Comparison of ENCODE assay signal across 24 cellular contexts in the genomic region with DNA sequence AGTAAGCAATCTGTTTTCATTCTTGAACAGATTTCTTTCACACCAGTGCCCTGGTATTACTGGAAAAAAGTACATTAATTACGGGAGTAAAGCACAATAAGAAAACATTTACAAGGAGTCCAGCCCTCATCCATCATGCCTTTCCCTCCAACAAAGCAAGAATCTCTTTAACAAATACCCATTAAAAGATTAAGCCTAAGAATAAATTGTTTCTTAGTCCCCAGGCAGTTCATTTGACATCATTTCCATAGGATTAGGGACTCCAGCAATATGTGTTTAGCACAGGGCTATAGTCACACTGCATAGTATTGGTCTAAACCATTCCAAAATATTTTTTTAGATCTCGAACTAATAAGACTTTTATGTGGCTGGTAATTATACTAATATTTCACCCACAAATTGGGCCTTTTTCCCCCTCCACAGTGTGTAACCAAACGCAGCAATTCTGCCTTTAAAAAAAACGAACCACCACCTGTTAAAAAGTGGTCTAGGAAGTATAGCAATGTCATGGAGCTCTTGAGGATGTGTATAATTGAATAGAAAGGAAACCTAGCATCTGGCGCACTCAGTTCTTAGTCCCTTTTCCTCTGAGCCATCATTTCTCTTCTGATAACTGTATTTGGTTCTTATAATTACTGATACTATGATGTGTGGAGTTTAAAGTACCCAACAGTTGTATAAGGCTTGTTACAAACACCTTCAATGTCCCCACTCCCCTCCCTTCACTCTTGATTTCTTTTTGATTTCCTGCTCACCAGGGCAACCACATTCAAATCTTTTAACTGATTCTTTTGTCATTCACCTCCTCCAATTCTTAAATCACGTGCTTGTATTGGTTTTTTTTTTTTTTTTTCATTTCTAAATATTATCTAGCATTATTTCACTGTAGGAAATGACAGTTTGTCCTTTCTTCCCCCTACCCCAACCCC.
DNase-seq lines count a peak whose midpoint lies in the region; ATAC-seq, FAIRE-seq and TF ChIP-seq lines count a peak whose summit lies in the region.
"Had no signal": no experiment of that assay in that cellular context is flagged by ENCODE, and none has a peak within 500 bp of the region (broad histone marks: within the 10 kb centered on the region; RNA-seq: fewer than 3 reads in every experiment).

No MANE protein-coding gene starts in this region.

- H3K27me3 ChIP-seq in cardiac muscle cell (no peaks in the 10 kb centered on the region), right cardiac atrium (ENCODE audit: control insufficient read depth, insufficient read depth) (no peaks in the 10 kb centered on the region), esophagus squamous epithelium (no peaks in the 10 kb centered on the region), hepatocyte (no peaks in the 10 kb centered on the region), brain microvascular endothelial cell (replicated peaks) (no peaks in the 10 kb centered on the region)
- H3K27me3 ChIP-seq: thyroid gland had no signal

- no peak for TF ChIP-seq CTCF in cardiac muscle cell (IDR thresholded peaks at IDR 0.05; ENCODE audit: low read depth, low read length)
- no peak for TF ChIP-seq CTCF in esophagus squamous epithelium (IDR thresholded peaks at IDR 0.05)
- no peak for TF ChIP-seq CTCF in hepatocyte (IDR thresholded peaks at IDR 0.05; ENCODE audit: poor library complexity)
- no peak for TF ChIP-seq CTCF in brain microvascular endothelial cell (IDR thresholded peaks at IDR 0.05; ENCODE audit: low read depth, low read length, missing control alignments)

- H3K4me1 Mint-ChIP-seq in stimulated activated memory B cell treated with anti-CD40 and anti-IgM and Interleukin-4, amounts not matched to agents 10 μg/mL and 1 μg/mL and 100 μg/mL, for 72 hours, result peaks cover 63% of the 10 kb centered on the region

- H3K36me3 ChIP-seq in cardiac muscle cell (no peaks in the 10 kb centered on the region), esophagus squamous epithelium (peaks cover 0 to 5% (median 0%) of the 10 kb centered on the region in 3 donors), hepatocyte (replicated peaks; ENCODE audit: insufficient read depth, low read depth) (no peaks in the 10 kb centered on the region), brain microvascular endothelial cell (replicated peaks) (no peaks in the 10 kb centered on the region)
- H3K36me3 ChIP-seq: thyroid gland had no signal

- peaks cover 12% of the 10 kb centered on the region for H3K79me2 ChIP-seq in hepatocyte

- H3K9me2 ChIP-seq in hepatocyte (replicated peaks; ENCODE audit: insufficient read depth), result no peaks in the 10 kb centered on the region

- no peak for FAIRE-seq in HTR-8/SVneo (lab: Jason Lieb, UNC)

- H3K4me3 Mint-ChIP-seq in stimulated activated memory B cell treated with anti-CD40 and anti-IgM and Interleukin-4, amounts not matched to agents 10 μg/mL and 1 μg/mL and 100 μg/mL, for 72 hours, result no peak overlapping the region
- H3K4me3 Mint-ChIP-seq: activated CD4-positive, alpha-beta memory T cell treated with anti-CD3 and anti-CD28 coated beads, Interleukin-2, amount 10 ng/mL, durations not matched to agents 7 days and 5 days; central memory CD8-positive, alpha-beta T cell; natural killer cell had no signal

- DNase-seq in cardiac muscle cell (ENCODE audit: low read depth in 1 of 2, low spot score in 1 of 2) (no peak), right cardiac atrium (no peak), NCI-H526 (lab: John Stamatoyannopoulos, UW) (peak; percentile 54 to 73), esophagus squamous epithelium (lab: John Stamatoyannopoulos, UW) (no peak), hepatocyte (ENCODE audit: low spot score) (no peak), brain microvascular endothelial cell (no peak), HTR-8/SVneo (ENCODE audit: insufficient read length, low spot score) (no peak)
- DNase-seq: activated CD4-positive, alpha-beta memory T cell treated with anti-CD3 and anti-CD28 coated beads, Interleukin-2, amount 10 ng/mL, durations not matched to agents 7 days and 5 days; amygdala; GF-D8; GOT3; Karpas-422; natural killer cell; NCI-H1092; NCI-H2081; NCI-H69; SIG-M5; stimulated activated CD4-positive, alpha-beta T cell treated with anti-CD3 and anti-CD28 coated beads, Interleukin-2, amount 100 ng/mL, for 24 hours; stimulated activated naive CD4-positive, alpha-beta T cell treated with Interleukin-2 at 50 U/mL for 16 hours; thyroid gland had no signal

- no peaks in the 10 kb centered on the region for H4K20me1 ChIP-seq in hepatocyte (ENCODE audit: insufficient read depth, poor library complexity, severe bottlenecking)

- H3K27ac ChIP-seq in cardiac muscle cell, result peak overlapping the region; percentile 49
- no peak overlapping the region for H3K27ac ChIP-seq in right cardiac atrium (ENCODE audit: low read length)
- H3K27ac ChIP-seq in esophagus squamous epithelium, result peak overlapping the region in 3 of 4 donors; percentile 19 to 62 (median 34)
- no peak overlapping the region for H3K27ac ChIP-seq in hepatocyte
- H3K27ac ChIP-seq in brain microvascular endothelial cell, result no peak overlapping the region
- H3K27ac ChIP-seq: skin epidermis, thyroid gland, VCaP had no signal

- H3K9me3 Mint-ChIP-seq in stimulated activated memory B cell treated with anti-CD40 and anti-IgM and Interleukin-4, amounts not matched to agents 10 μg/mL and 1 μg/mL and 100 μg/mL, for 72 hours, result peaks cover 1% of the 10 kb centered on the region
- H3K9me3 Mint-ChIP-seq: activated CD4-positive, alpha-beta memory T cell treated with anti-CD3 and anti-CD28 coated beads, Interleukin-2, amount 10 ng/mL, durations not matched to agents 7 days and 5 days; central memory CD8-positive, alpha-beta T cell; natural killer cell had no signal

- no peak for ATAC-seq in right cardiac atrium
- no peak for ATAC-seq in stimulated activated memory B cell treated with anti-CD40 and anti-IgM and Interleukin-4, amounts not matched to agents 10 μg/mL and 1 μg/mL and 100 μg/mL, for 72 hours
- ATAC-seq: natural killer cell had no signal

- in situ Hi-C loops in brain microvascular endothelial cell (cut with HindIII; ENCODE audit: low pct_ligation_motif_present, low sequenced_read_pairs), result no loop called here

- no peaks in the 10 kb centered on the region for H3K9me3 ChIP-seq in cardiac muscle cell (ENCODE audit: low read depth)
- no peaks in the 10 kb centered on the region for H3K9me3 ChIP-seq in right cardiac atrium (ENCODE audit: control insufficient read depth, low read length)
- H3K9me3 ChIP-seq in esophagus squamous epithelium, result no peaks in the 10 kb centered on the region
- no peaks in the 10 kb centered on the region for H3K9me3 ChIP-seq in hepatocyte (ENCODE audit: low read depth)
- H3K9me3 ChIP-seq: thyroid gland had no signal

- H3K4me1 ChIP-seq in cardiac muscle cell (ENCODE audit: low read depth), result peaks cover 41% of the 10 kb centered on the region
- no peaks in the 10 kb centered on the region for H3K4me1 ChIP-seq in right cardiac atrium (ENCODE audit: control insufficient read depth, insufficient read depth, low read length)
- H3K4me1 ChIP-seq in esophagus squamous epithelium, result peaks cover 0 to 43% (median 22%) of the 10 kb centered on the region in 3 donors
- no peaks in the 10 kb centered on the region for H3K4me1 ChIP-seq in hepatocyte (ENCODE audit: insufficient read depth)

- H3K27ac Mint-ChIP-seq in stimulated activated memory B cell treated with anti-CD40 and anti-IgM and Interleukin-4, amounts not matched to agents 10 μg/mL and 1 μg/mL and 100 μg/mL, for 72 hours, result peak overlapping the region; percentile 20
- H3K27ac Mint-ChIP-seq: activated CD4-positive, alpha-beta memory T cell treated with anti-CD3 and anti-CD28 coated beads, Interleukin-2, amount 10 ng/mL, durations not matched to agents 7 days and 5 days; natural killer cell had no signal

- H3K4me2 ChIP-seq in hepatocyte, result no peak overlapping the region

- H3K4me3 ChIP-seq in cardiac muscle cell (no peak overlapping the region), right cardiac atrium (ENCODE audit: low read length) (no peak overlapping the region), esophagus squamous epithelium (no peak overlapping the region), hepatocyte (no peak overlapping the region), brain microvascular endothelial cell (ENCODE audit: low read depth, low read length) (no peak overlapping the region)
- H3K4me3 ChIP-seq: skin epidermis, thyroid gland had no signal

- no peak overlapping the region for H2AFZ ChIP-seq in hepatocyte

- H3K36me3 Mint-ChIP-seq in stimulated activated memory B cell treated with anti-CD40 and anti-IgM and Interleukin-4, amounts not matched to agents 10 μg/mL and 1 μg/mL and 100 μg/mL, for 72 hours, result peaks cover 51% of the 10 kb centered on the region
- H3K36me3 Mint-ChIP-seq: natural killer cell had no signal

- 82% methylated on average over 6 of the region's 6 CpGs for WGBS in right cardiac atrium
- 67 to 73% methylated on average over 6 of the region's 6 CpGs for WGBS in esophagus squamous epithelium, 2 donors
- WGBS in hepatocyte (ENCODE audit: low lambda C conversion rate, missing lambda C conversion rate), result 82% methylated on average over 6 of the region's 6 CpGs

- no peaks in the 10 kb centered on the region for H3K27me3 Mint-ChIP-seq in stimulated activated memory B cell treated with anti-CD40 and anti-IgM and Interleukin-4, amounts not matched to agents 10 μg/mL and 1 μg/mL and 100 μg/mL, for 72 hours
- H3K27me3 Mint-ChIP-seq: activated CD4-positive, alpha-beta memory T cell treated with anti-CD3 and anti-CD28 coated beads, Interleukin-2, amount 10 ng/mL, durations not matched to agents 7 days and 5 days; central memory CD8-positive, alpha-beta T cell had no signal

- intact Hi-C loops in right cardiac atrium (cut with DNase I) (no loop called here), esophagus squamous epithelium (cut with DNase I) (no loop called here)

- TF ChIP-seq POLR2A in esophagus squamous epithelium (IDR thresholded peaks at IDR 0.05), result no peak

Comparison
In these comparisons a context has a peak if more than half of its experiments do, and no peak if none do; other contexts are left out.
1. H3K27ac ChIP-seq: peak in cardiac muscle cell (single experiment) and esophagus squamous epithelium (3 of 4); none in right cardiac atrium (single experiment), hepatocyte (single experiment) and brain microvascular endothelial cell (single experiment).
2. DNase-seq: peak in NCI-H526 (2 of 2); none in cardiac muscle cell (0 of 2), right cardiac atrium (0 of 3), esophagus squamous epithelium (single experiment), hepatocyte (single experiment), brain microvascular endothelial cell (single experiment) and HTR-8/SVneo (single experiment).